In the genomic region with DNA sequence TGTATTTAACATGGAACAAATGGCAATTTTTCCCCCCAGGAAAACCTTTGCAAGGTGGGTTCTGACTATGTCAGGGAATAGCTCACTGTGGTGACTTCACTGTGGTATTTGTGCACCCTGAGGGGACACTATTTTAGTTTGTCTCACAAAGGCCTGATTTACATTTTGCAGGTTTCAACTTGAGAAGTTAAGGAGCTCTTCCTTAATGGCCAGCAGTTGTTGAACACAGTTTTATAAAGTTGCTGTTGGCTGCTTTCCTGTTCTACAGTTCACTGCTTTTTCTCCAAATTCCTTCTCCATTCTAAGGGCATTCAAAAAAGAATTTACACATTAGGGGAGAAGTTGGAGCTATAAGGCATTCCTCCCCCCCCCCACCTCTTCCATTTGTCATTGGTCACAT, we compare ENCODE assay signal across 13 cellular contexts. TPM values are rescaled to one million over a fixed set of nuclear protein-coding genes. Genes with fewer than 3 reads are reported as not detected.
DNase-seq lines count a peak whose midpoint lies in the region; ATAC-seq and TF ChIP-seq lines count a peak whose summit lies in the region.
"Had no signal": no experiment of that assay in that cellular context is flagged by ENCODE, and none has a peak within 500 bp of the region (broad histone marks: within the 10 kb centered on the region; RNA-seq: fewer than 3 reads in every experiment).

No MANE protein-coding gene starts in this region.

- no peaks in the 10 kb centered on the region for H3K27me3 Mint-ChIP-seq in Caco-2 (ENCODE audit: insufficient read depth, unreplicated experiment)
- peaks cover 48 to 54% of the 10 kb centered on the region in 2 donors for H3K27me3 Mint-ChIP-seq in CD4-positive, alpha-beta memory T cell

- H3K4me1 ChIP-seq in Caco-2 (peaks cover 64% of the 10 kb centered on the region), Karpas-422 (ENCODE audit: low read length) (peaks cover 67% of the 10 kb centered on the region), osteoblast (ENCODE audit: insufficient read depth, low read length) (peaks cover 58% of the 10 kb centered on the region)
- peaks cover 10% of the 10 kb centered on the region for H3K4me1 ChIP-seq in CD4-positive, alpha-beta memory T cell (ENCODE audit: insufficient read depth, low read length)

- H3K79me2 ChIP-seq in Karpas-422 (ENCODE audit: low read length) (no peaks in the 10 kb centered on the region), osteoblast (ENCODE audit: insufficient read depth, low read length) (peaks cover 94% of the 10 kb centered on the region)

- POLR2A ChIA-PET in Caco-2 (lab: Charles Lee) = no interaction called here
- POLR2A ChIA-PET in CD4-positive, alpha-beta memory T cell (lab: Charles Lee; ENCODE audit: partially characterized antibody) = no interaction called here

- TF ChIP-seq CTCF in Caco-2 (IDR thresholded peaks at IDR 0.05; ENCODE audit: insufficient read depth in 1 of 2, low read depth in 1 of 2, low read length in 1 of 2, severe bottlenecking in 1 of 2, unreplicated experiment in 1 of 2) (no peak), epithelial cell of esophagus (IDR thresholded peaks at IDR 0.05; ENCODE audit: insufficient read depth, low read depth, low read length, missing control alignments) (no peak), osteoblast (IDR thresholded peaks at IDR 0.05; ENCODE audit: extremely low read depth, low read depth, low read length) (no peak)

- H3K9me3 ChIP-seq in Caco-2 = no peaks in the 10 kb centered on the region
- no peaks in the 10 kb centered on the region for H3K9me3 ChIP-seq in Karpas-422 (ENCODE audit: low read length)
- no peaks in the 10 kb centered on the region for H3K9me3 ChIP-seq in osteoblast (ENCODE audit: low read depth, low read length)
- H3K9me3 ChIP-seq in CD4-positive, alpha-beta memory T cell (ENCODE audit: control insufficient read depth in 1 of 2, low read length in 2 of 2) = no peaks in the 10 kb centered on the region
- H3K9me3 ChIP-seq: neutrophil had no signal

- no peaks in the 10 kb centered on the region for H3K36me3 ChIP-seq in Caco-2 (ENCODE audit: control insufficient read depth, insufficient read depth, low read length)
- H3K36me3 ChIP-seq in Karpas-422 (ENCODE audit: insufficient read depth, low read length) = no peaks in the 10 kb centered on the region
- H3K36me3 ChIP-seq in osteoblast (ENCODE audit: insufficient read depth, low read length) = peaks cover 17% of the 10 kb centered on the region
- no peaks in the 10 kb centered on the region for H3K36me3 ChIP-seq in CD4-positive, alpha-beta memory T cell (ENCODE audit: insufficient read depth, low read length)
- H3K36me3 ChIP-seq: neutrophil had no signal

- peak overlapping the region; percentile 25 for H3K27ac Mint-ChIP-seq in Caco-2 (ENCODE audit: unreplicated experiment)
- no peak overlapping the region for H3K27ac Mint-ChIP-seq in CD4-positive, alpha-beta memory T cell
- H3K27ac Mint-ChIP-seq: stimulated activated effector memory CD8-positive, alpha-beta T cell treated with anti-CD3 and anti-CD28 coated beads, Interleukin-12 subunit alpha, Interleukin-12 subunit beta, amount 100 ng/mL, for 72 hours had no signal

- no peak overlapping the region for H3K4me3 ChIP-seq in Caco-2 (ENCODE audit: low read depth, low read length)
- peak overlapping the region; percentile 28; the same call in 1 of the 2 replicates for H3K4me3 ChIP-seq in Karpas-422 (ENCODE audit: low read length)
- no peak overlapping the region for H3K4me3 ChIP-seq in epithelial cell of esophagus (ENCODE audit: low read length)
- peak overlapping the region; percentile 92 for H3K4me3 ChIP-seq in osteoblast (ENCODE audit: insufficient read depth, low read length)
- no peak overlapping the region for H3K4me3 ChIP-seq in CD4-positive, alpha-beta memory T cell (ENCODE audit: low read length in 2 of 2)

- H3K4me2 ChIP-seq in Karpas-422 (ENCODE audit: low read depth, low read length, poor library complexity, severe bottlenecking) (peak overlapping the region; percentile 44), osteoblast (ENCODE audit: insufficient read depth, low read length) (peak overlapping the region; percentile 86)

- H3K36me3 Mint-ChIP-seq in Caco-2 (ENCODE audit: insufficient read depth, unreplicated experiment) = peaks cover 45% of the 10 kb centered on the region
- peaks cover 0 to 1% of the 10 kb centered on the region in 2 donors for H3K36me3 Mint-ChIP-seq in CD4-positive, alpha-beta memory T cell
- H3K36me3 Mint-ChIP-seq: stimulated activated effector memory CD8-positive, alpha-beta T cell treated with anti-CD3 and anti-CD28 coated beads, Interleukin-12 subunit alpha, Interleukin-12 subunit beta, amount 100 ng/mL, for 72 hours had no signal

- H2AFZ ChIP-seq in Karpas-422 (ENCODE audit: low read length) (no peak overlapping the region), osteoblast (ENCODE audit: low read length) (no peak overlapping the region)

- H3K27me3 ChIP-seq in Caco-2 (replicated peaks; ENCODE audit: control insufficient read depth, insufficient read depth, low read length) (no peaks in the 10 kb centered on the region), Karpas-422 (ENCODE audit: low read length) (no peaks in the 10 kb centered on the region), osteoblast (ENCODE audit: insufficient read depth, low read length) (no peaks in the 10 kb centered on the region)
- H3K27me3 ChIP-seq in CD4-positive, alpha-beta memory T cell (ENCODE audit: insufficient read depth, low read length) = peaks cover 32% of the 10 kb centered on the region

- H3K27ac ChIP-seq in Karpas-422 (ENCODE audit: low read length) = no peak overlapping the region
- H3K27ac ChIP-seq in osteoblast (ENCODE audit: low read depth, low read length) = peak overlapping the region; percentile 94
- H3K27ac ChIP-seq in CD4-positive, alpha-beta memory T cell (ENCODE audit: low read depth, low read length) = no peak overlapping the region
- H3K27ac ChIP-seq: neutrophil had no signal

- no peaks in the 10 kb centered on the region for H3K9me3 Mint-ChIP-seq in Caco-2 (ENCODE audit: unreplicated experiment)
- H3K9me3 Mint-ChIP-seq in CD4-positive, alpha-beta memory T cell = peaks cover 0 to 3% (median 0%) of the 10 kb centered on the region in 8 donors
- H3K9me3 Mint-ChIP-seq: stimulated activated effector memory CD8-positive, alpha-beta T cell treated with anti-CD3 and anti-CD28 coated beads, Interleukin-12 subunit alpha, Interleukin-12 subunit beta, amount 100 ng/mL, for 72 hours had no signal

- H3K9ac ChIP-seq in Karpas-422 (ENCODE audit: low read length) = no peak overlapping the region

- BruUV-seq in Caco-2 (replicated peaks; lab: Mats Ljungman, UMichigan) = no TSS peak

- no peaks in the 10 kb centered on the region for H4K20me1 ChIP-seq in Karpas-422 (ENCODE audit: insufficient read depth, low read depth, low read length)
- H4K20me1 ChIP-seq in osteoblast (ENCODE audit: insufficient read depth, low read length) = peaks cover 34% of the 10 kb centered on the region

- DNase-seq in Caco-2 = no peak
- DNase-seq in Karpas-422 = no peak
- DNase-seq in epithelial cell of esophagus (ENCODE audit: low read depth) = peak; percentile 51
- DNase-seq in osteoblast (ENCODE audit: insufficient read length, low spot score, missing footprints) = no peak
- no peak for DNase-seq in CD4-positive, alpha-beta memory T cell
- no peak for DNase-seq in COR-L47 (lab: John Stamatoyannopoulos, UW)
- DNase-seq in stimulated activated CD4-positive, alpha-beta T cell treated with anti-CD3 and anti-CD28 coated beads, Interleukin-2, amount 100 ng/mL, for 24 hours = no peak
- DNase-seq: caudate nucleus; NCI-H1105 treated with DMSO at 0.1 percent for 48 hours; stimulated activated CD4-positive, alpha-beta T cell treated with anti-CD3 and anti-CD28 coated beads, Interleukin-1b, Interleukin-23, amount 100 ng/mL, for 48 hours had no signal

- H3K4me3 Mint-ChIP-seq in Caco-2 (ENCODE audit: unreplicated experiment) = peak overlapping the region; percentile 38
- no peak overlapping the region for H3K4me3 Mint-ChIP-seq in CD4-positive, alpha-beta memory T cell
- H3K4me3 Mint-ChIP-seq: stimulated activated effector memory CD8-positive, alpha-beta T cell treated with anti-CD3 and anti-CD28 coated beads, Interleukin-12 subunit alpha, Interleukin-12 subunit beta, amount 100 ng/mL, for 72 hours had no signal

- peaks cover 36% of the 10 kb centered on the region for H3K4me1 Mint-ChIP-seq in Caco-2 (ENCODE audit: low read depth, unreplicated experiment)
- peaks cover 7 to 14% (median 11%) of the 10 kb centered on the region in 4 donors for H3K4me1 Mint-ChIP-seq in CD4-positive, alpha-beta memory T cell

- ATAC-seq in HG03175 (IDR thresholded peaks at IDR 0.05; ENCODE audit: unreplicated experiment) = no peak
- ATAC-seq: stimulated activated effector memory CD8-positive, alpha-beta T cell treated with anti-CD3 and anti-CD28 coated beads, Interleukin-12 subunit alpha, Interleukin-12 subunit beta, amount 100 ng/mL, for 72 hours had no signal

- intact Hi-C loops in Caco-2 (cut with micrococcal nuclease; ENCODE audit: unreplicated experiment) = loop anchor here (2.0 kb wide), 1 partner anchor 61 kb away; no protein-coding TSS in a partner anchor
- intact Hi-C loops in CD4-positive, alpha-beta memory T cell (cut with micrococcal nuclease) = no loop called here

- H3K9me2 ChIP-seq in Karpas-422 (replicated peaks; ENCODE audit: insufficient read depth, low read length) = no peaks in the 10 kb centered on the region

- CTCF ChIA-PET in Caco-2 (lab: Charles Lee) = interaction anchor here (0.6 to 1.3 kb wide), 4 partner anchors 65 to 541 kb away, joined by 3 to 9 read pairs (median 4); no protein-coding TSS in a partner anchor
- CTCF ChIA-PET in CD4-positive, alpha-beta memory T cell (lab: Charles Lee; ENCODE audit: partially characterized antibody) = no interaction called here

RNA-seq across cellular contexts. Expression of a gene that starts 4.6 kb away (rescaled TPM):
- total RNA-seq in Caco-2 (2022) (323 and 350 TPM in 2 replicates), osteoblast (903 and 966 TPM in 2 replicates)
- 8.4 and 10.8 TPM in 2 replicates for total RNA-seq in Karpas-422 (2014; rRNA removed; shearing (Covaris generic); ENCODE audit: low replicate concordance)
- under 1 TPM; 0.49 to 0.50 TPM for total RNA-seq in CD4-positive, alpha-beta memory T cell
- not detected for polyA plus RNA-seq in CD4-positive, alpha-beta memory T cell

Comparison
In these comparisons a context has a peak if more than half of its experiments do, and no peak if none do; other contexts are left out.
1. H3K4me3 ChIP-seq: peak in Karpas-422 (single experiment) and osteoblast (single experiment); none in Caco-2 (single experiment), epithelial cell of esophagus (single experiment) and CD4-positive, alpha-beta memory T cell (0 of 2).
2. RNA of a gene that starts 4.6 kb away (total RNA-seq): 903 to 966 TPM in osteoblast and 323 to 350 TPM in Caco-2; 8.4 to 10.8 TPM in Karpas-422 and 0.49 to 0.50 TPM in CD4-positive, alpha-beta memory T cell; every median in the first group is over 10 times any median in the second.